In the genomic region with DNA sequence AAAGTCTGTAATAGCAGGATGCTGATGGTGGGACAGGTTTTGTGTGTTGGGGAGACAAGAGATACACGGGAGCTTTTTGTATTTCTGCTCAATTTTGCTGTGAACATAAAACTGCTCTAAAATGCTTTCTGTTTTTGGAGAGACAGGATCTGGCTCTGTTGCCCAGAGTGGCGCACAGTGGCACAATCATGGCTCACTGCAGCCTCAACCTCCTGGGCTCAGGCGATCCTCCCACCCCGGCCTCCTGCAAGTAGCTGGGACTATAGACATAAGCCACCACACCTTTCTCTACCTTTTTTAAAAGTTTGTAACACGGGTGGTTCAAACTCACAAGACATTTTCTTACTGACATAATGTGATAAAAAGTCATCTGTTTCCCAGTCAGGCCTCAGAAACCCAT, we compare ENCODE assay signal across 16 cellular contexts. TPM values are rescaled to one million over a fixed set of nuclear protein-coding genes. Genes with fewer than 3 reads are reported as not detected.
A peak's percentile ranks its signal among the peaks of the same experiment; 100 is the strongest.
DNase-seq lines count a peak whose midpoint lies in the region; FAIRE-seq and TF ChIP-seq lines count a peak whose summit lies in the region.
"Had no signal": no experiment of that assay in that cellular context is flagged by ENCODE, and none has a peak within 500 bp of the region (broad histone marks: within the 10 kb centered on the region; RNA-seq: fewer than 3 reads in every experiment).

No MANE protein-coding gene starts in this region.

- H2AFZ ChIP-seq in MM.1S (ENCODE audit: low read length), result no peak overlapping the region
- no peak overlapping the region for H2AFZ ChIP-seq in astrocyte (ENCODE audit: low read depth, low read length)

- H3K4me2 ChIP-seq in MM.1S (ENCODE audit: low read depth, low read length), result peak overlapping the region; percentile 53
- H3K4me2 ChIP-seq in astrocyte (ENCODE audit: low read length), result peak overlapping the region; percentile 11

- H3K4me1 ChIP-seq in MM.1S (ENCODE audit: low read length) (peaks cover 91% of the 10 kb centered on the region), astrocyte (ENCODE audit: insufficient read depth, low read length) (peaks cover 72% of the 10 kb centered on the region), muscle layer of colon (ENCODE audit: insufficient read depth, low read length) (peaks cover 97% of the 10 kb centered on the region), testis (peaks cover 64% of the 10 kb centered on the region)

- no peaks in the 10 kb centered on the region for H4K20me1 ChIP-seq in MM.1S (ENCODE audit: insufficient read depth, low read length)
- peaks cover 57% of the 10 kb centered on the region for H4K20me1 ChIP-seq in astrocyte (ENCODE audit: insufficient read depth, low read length)

- no peaks in the 10 kb centered on the region for H3K9me2 ChIP-seq in MM.1S (replicated peaks; ENCODE audit: insufficient read depth, low read length)

- H3K27ac ChIP-seq in MM.1S (ENCODE audit: low read length), result peak overlapping the region; percentile 80; the same call in 1 of the 2 replicates
- no peak overlapping the region for H3K27ac ChIP-seq in astrocyte (ENCODE audit: low read depth, low read length)
- H3K27ac ChIP-seq in muscle layer of colon (ENCODE audit: low read depth, low read length), result peak overlapping the region; percentile 39
- peak overlapping the region; percentile 69 to 76 for H3K27ac ChIP-seq in testis

- H3K79me2 ChIP-seq in MM.1S (ENCODE audit: low read length) (peaks cover 100% of the 10 kb centered on the region), astrocyte (ENCODE audit: insufficient read depth, low read length) (peaks cover 91% of the 10 kb centered on the region)

- H3K4me3 Mint-ChIP-seq in astrocyte (ENCODE audit: unreplicated experiment), result no peak overlapping the region
- H3K4me3 Mint-ChIP-seq: activated T-cell treated with anti-CD3 and anti-CD28 coated beads, Interleukin-2, amount 50 U/mL, for 4 hours; CD8-positive, alpha-beta memory T cell; neural crest cell; stimulated activated naive CD8-positive, alpha-beta T cell treated with anti-CD3 and anti-CD28 coated beads, Interleukin-15, amount 100 ng/mL, for 72 hours had no signal

- H3K27me3 ChIP-seq in MM.1S (replicated peaks; ENCODE audit: insufficient read depth, low read length), result no peaks in the 10 kb centered on the region
- no peaks in the 10 kb centered on the region for H3K27me3 ChIP-seq in astrocyte (ENCODE audit: insufficient read depth, low read length)
- no peaks in the 10 kb centered on the region for H3K27me3 ChIP-seq in muscle layer of colon (ENCODE audit: control insufficient read depth in 1 of 2, insufficient read depth in 2 of 2, low read length in 2 of 2)
- H3K27me3 ChIP-seq in testis, result no peaks in the 10 kb centered on the region
- H3K27me3 ChIP-seq: MG63 had no signal

- H3F3A ChIP-seq in MM.1S (ENCODE audit: insufficient read depth, low read length), result peaks cover 56% of the 10 kb centered on the region

- H3K9me3 ChIP-seq in MM.1S (replicated peaks; ENCODE audit: insufficient read depth, low read length) (no peaks in the 10 kb centered on the region), astrocyte (ENCODE audit: insufficient read depth, low read depth, low read length) (no peaks in the 10 kb centered on the region), muscle layer of colon (ENCODE audit: low read length) (no peaks in the 10 kb centered on the region), testis (no peaks in the 10 kb centered on the region)
- H3K9me3 ChIP-seq: MG63 had no signal

- FAIRE-seq in astrocyte (lab: Jason Lieb, UNC), result no peak

- intact Hi-C loops in testis (cut with DNase I; ENCODE audit: low total_unique reads), result no loop called here

- no peaks in the 10 kb centered on the region for H3K9me3 Mint-ChIP-seq in astrocyte (ENCODE audit: unreplicated experiment)

- no peaks in the 10 kb centered on the region for H3K27me3 Mint-ChIP-seq in astrocyte (ENCODE audit: low read depth, unreplicated experiment)
- H3K27me3 Mint-ChIP-seq: stimulated activated naive CD8-positive, alpha-beta T cell treated with anti-CD3 and anti-CD28 coated beads, Interleukin-15, amount 100 ng/mL, for 72 hours had no signal

- H3K4me1 Mint-ChIP-seq in astrocyte (ENCODE audit: low read depth, unreplicated experiment), result peaks cover 60% of the 10 kb centered on the region

- WGBS in testis, 2 donors, result 79 to 83% methylated on average over 5 of the region's 5 CpGs

- peak overlapping the region; percentile 21 for H3K27ac Mint-ChIP-seq in astrocyte (ENCODE audit: unreplicated experiment)
- H3K27ac Mint-ChIP-seq: stimulated activated naive CD8-positive, alpha-beta T cell treated with anti-CD3 and anti-CD28 coated beads, Interleukin-15, amount 100 ng/mL, for 72 hours had no signal

- H3K9ac ChIP-seq in MM.1S (ENCODE audit: low read length) (peak overlapping the region; percentile 2; the same call in 1 of the 2 replicates), astrocyte (ENCODE audit: low read length) (peak overlapping the region; percentile 22), muscle layer of colon (ENCODE audit: low read length) (no peak overlapping the region)

- H3K4me3 ChIP-seq in MM.1S (ENCODE audit: low read length) (no peak overlapping the region), astrocyte (ENCODE audit: insufficient read depth, low read depth, low read length) (no peak overlapping the region), muscle layer of colon (ENCODE audit: low read depth in 1 of 2, low read length in 2 of 2) (peak overlapping the region in 1 of 2 donors; percentile 1), testis (no peak overlapping the region)
- H3K4me3 ChIP-seq: MG63 had no signal

- no peak for TF ChIP-seq POLR2A in testis (IDR thresholded peaks at IDR 0.05)

- TF ChIP-seq CTCF in MM.1S (IDR thresholded peaks at IDR 0.05; ENCODE audit: low read length), result no peak
- TF ChIP-seq CTCF in astrocyte (IDR thresholded peaks at IDR 0.05; ENCODE audit: insufficient read depth, low read depth, low read length), result no peak
- TF ChIP-seq CTCF in testis (IDR thresholded peaks at IDR 0.05), result no peak

- DNase-seq in MM.1S (no peak), astrocyte (ENCODE audit: low read depth) (no peak), testis (no peak), cerebellar cortex (ENCODE audit: low spot score) (no peak), RPMI8226 (no peak), NCI-H774 (lab: John Stamatoyannopoulos, UW) (no peak)
- DNase-seq: activated CD4-positive, alpha-beta T cell treated with anti-CD3 and anti-CD28 coated beads, Interleukin-2, amount 50 U/mL, for 1 hour; activated T-cell treated with anti-CD3 and anti-CD28 coated beads, Interleukin-2, amount 50 U/mL, for 4 hours; CD8-positive, alpha-beta memory T cell; dermis blood vessel endothelial cell; MG63; NCI-H2081; NCI-H748 treated with DMSO at 0.1 percent for 48 hours; stimulated activated naive CD8-positive, alpha-beta T cell treated with anti-CD3 and anti-CD28 coated beads, Interleukin-15, amount 100 ng/mL, for 72 hours had no signal

- H3K36me3 ChIP-seq in MM.1S (replicated peaks; ENCODE audit: insufficient read depth, low read length) (peaks cover 17% of the 10 kb centered on the region), astrocyte (ENCODE audit: insufficient read depth, low read length) (no peaks in the 10 kb centered on the region), muscle layer of colon (ENCODE audit: insufficient read depth, low read length) (no peaks in the 10 kb centered on the region), testis (ENCODE audit: low read depth, missing control alignments) (no peaks in the 10 kb centered on the region)
- H3K36me3 ChIP-seq: MG63 had no signal

- peaks cover 14% of the 10 kb centered on the region for H3K36me3 Mint-ChIP-seq in astrocyte (ENCODE audit: low read depth, unreplicated experiment)

RNA-seq across cellular contexts. Expression of gene CREB3L2, which starts 14.3 kb away (rescaled TPM):
- total RNA-seq in astrocyte (116 and 128 TPM in 2 replicates), testis (10 to 100 TPM; 23.4 to 23.9 TPM)
- polyA plus RNA-seq in testis (ENCODE audit: insufficient read depth, low read depth, low replicate concordance), result 22.0 TPM
